ENCODE assay signal across 30 cellular contexts in genomic region chr1:40431385-40431784, GRCh38.
"Had no signal": no experiment of that assay in that cellular context is flagged by ENCODE, and none has a peak within 500 bp of the region (broad histone marks: within the 10 kb centered on the region; RNA-seq: fewer than 3 reads in every experiment).

No MANE protein-coding gene starts in this region.

- H3K27ac Mint-ChIP-seq: natural killer cell treated with Interleukin-12 subunit alpha and Interleukin-12 subunit beta and Interleukin-15 and Interleukin-18, amount 100 ng/mL, for 72 hours; nephron progenitor cell; stimulated activated memory B cell treated with anti-CD40 and anti-IgM and Interleukin-4, amounts not matched to agents 10 μg/mL and 1 μg/mL and 100 μg/mL, for 72 hours; stimulated activated naive CD8-positive, alpha-beta T cell treated with anti-CD3 and anti-CD28 coated beads, Interleukin-15, amount 100 ng/mL, for 72 hours had no signal

- H3K4me2 ChIP-seq: smooth muscle cell had no signal

- FAIRE-seq: pancreas, urothelium cell line had no signal

- H3K4me1 ChIP-seq: pancreas, prostate gland, spleen, suprapubic skin, testis, tibial artery, upper lobe of left lung, vagina had no signal

- H3K4me3 Mint-ChIP-seq: naive thymus-derived CD8-positive, alpha-beta T cell; natural killer cell treated with Interleukin-12 subunit alpha and Interleukin-12 subunit beta and Interleukin-15 and Interleukin-18, amount 100 ng/mL, for 72 hours; nephron progenitor cell; neural crest cell; stimulated activated memory B cell treated with anti-CD40 and anti-IgM and Interleukin-4, amounts not matched to agents 10 μg/mL and 1 μg/mL and 100 μg/mL, for 72 hours; stimulated activated naive CD8-positive, alpha-beta T cell treated with anti-CD3 and anti-CD28 coated beads, Interleukin-15, amount 100 ng/mL, for 72 hours had no signal

- H3K27me3 Mint-ChIP-seq: naive thymus-derived CD8-positive, alpha-beta T cell; natural killer cell treated with Interleukin-12 subunit alpha and Interleukin-12 subunit beta and Interleukin-15 and Interleukin-18, amount 100 ng/mL, for 72 hours; stimulated activated memory B cell treated with anti-CD40 and anti-IgM and Interleukin-4, amounts not matched to agents 10 μg/mL and 1 μg/mL and 100 μg/mL, for 72 hours; stimulated activated naive CD8-positive, alpha-beta T cell treated with anti-CD3 and anti-CD28 coated beads, Interleukin-15, amount 100 ng/mL, for 72 hours had no signal

- DNase-seq: naive thymus-derived CD8-positive, alpha-beta T cell; nephron progenitor cell; nucleus accumbens; pancreas; right cardiac atrium; spleen; stimulated activated CD4-positive, alpha-beta T cell treated with anti-CD3 and anti-CD28 coated beads, Interleukin-12 subunit alpha, Interleukin-12 subunit beta, amount 100 ng/mL, for 4 hours; stimulated activated CD4-positive, alpha-beta T cell treated with anti-CD3 and anti-CD28 coated beads, Interleukin-1b, Interleukin-23, amount 100 ng/mL, for 48 hours; stimulated activated CD4-positive, alpha-beta T cell treated with anti-CD3 and anti-CD28 coated beads, Interleukin-4, amount 100 ng/mL, for 1 hour; stimulated activated CD4-positive, alpha-beta T cell treated with anti-CD3 and anti-CD28 coated beads, Interleukin-4, amount 100 ng/mL, for 4 hours; stimulated activated CD8-positive, alpha-beta memory T cell treated with anti-CD3 and anti-CD28 coated beads, Interleukin-4, amount 100 ng/mL, for 48 hours; stimulated activated naive CD4-positive, alpha-beta T cell; stimulated activated naive CD8-positive, alpha-beta T cell treated with anti-CD3 and anti-CD28 coated beads, Interleukin-15, amount 100 ng/mL, for 72 hours; stimulated activated naive CD8-positive, alpha-beta T cell treated with anti-CD3 and anti-CD28 coated beads, Interleukin-15, Interleukin-2, amounts not matched to agents 100 U/mL and 50 U/mL, for 24 hours; substantia nigra; testis; tibial artery; trophoblast cell; upper lobe of left lung had no signal

- H3K9me3 ChIP-seq: neutrophil, pancreas, prostate gland, spleen, suprapubic skin, testis, tibial artery, upper lobe of left lung, vagina had no signal

- H3K36me3 ChIP-seq: pancreas, prostate gland, suprapubic skin, tibial artery, upper lobe of left lung, vagina had no signal

- ATAC-seq: naive thymus-derived CD8-positive, alpha-beta T cell; natural killer cell treated with Interleukin-12 subunit alpha and Interleukin-12 subunit beta and Interleukin-15 and Interleukin-18, amount 100 ng/mL, for 72 hours; pancreas; sciatic nerve; stimulated activated memory B cell treated with anti-CD40 and anti-IgM and Interleukin-4, amounts not matched to agents 10 μg/mL and 1 μg/mL and 100 μg/mL, for 72 hours; stimulated activated naive CD8-positive, alpha-beta T cell treated with anti-CD3 and anti-CD28 coated beads, Interleukin-15, amount 100 ng/mL, for 72 hours; stimulated activated naive CD8-positive, alpha-beta T cell treated with anti-CD3 and anti-CD28 coated beads, Interleukin-15, Interleukin-2, amounts not matched to agents 100 U/mL and 50 U/mL, for 24 hours had no signal

- H3K4me1 Mint-ChIP-seq: naive thymus-derived CD8-positive, alpha-beta T cell; nephron progenitor cell; neural crest cell; stimulated activated memory B cell treated with anti-CD40 and anti-IgM and Interleukin-4, amounts not matched to agents 10 μg/mL and 1 μg/mL and 100 μg/mL, for 72 hours; stimulated activated naive CD8-positive, alpha-beta T cell treated with anti-CD3 and anti-CD28 coated beads, Interleukin-15, amount 100 ng/mL, for 72 hours had no signal

- H3K27me3 ChIP-seq: neutrophil, pancreas, spleen, suprapubic skin, testis, tibial artery, upper lobe of left lung, vagina had no signal

- H3K4me3 ChIP-seq: pancreas, prostate gland, skin epidermis, smooth muscle cell, spleen, suprapubic skin, testis, tibial artery, upper lobe of left lung, vagina had no signal

- H3K27ac ChIP-seq: neutrophil, pancreas, prostate gland, skin epidermis, spleen, suprapubic skin, testis, tibial artery, upper lobe of left lung, vagina had no signal

- H3K9me3 Mint-ChIP-seq: natural killer cell treated with Interleukin-12 subunit alpha and Interleukin-12 subunit beta and Interleukin-15 and Interleukin-18, amount 100 ng/mL, for 72 hours; neural crest cell; stimulated activated naive CD8-positive, alpha-beta T cell treated with anti-CD3 and anti-CD28 coated beads, Interleukin-15, amount 100 ng/mL, for 72 hours had no signal
